ENCODE assay signal across 25 cellular contexts in the genomic region with DNA sequence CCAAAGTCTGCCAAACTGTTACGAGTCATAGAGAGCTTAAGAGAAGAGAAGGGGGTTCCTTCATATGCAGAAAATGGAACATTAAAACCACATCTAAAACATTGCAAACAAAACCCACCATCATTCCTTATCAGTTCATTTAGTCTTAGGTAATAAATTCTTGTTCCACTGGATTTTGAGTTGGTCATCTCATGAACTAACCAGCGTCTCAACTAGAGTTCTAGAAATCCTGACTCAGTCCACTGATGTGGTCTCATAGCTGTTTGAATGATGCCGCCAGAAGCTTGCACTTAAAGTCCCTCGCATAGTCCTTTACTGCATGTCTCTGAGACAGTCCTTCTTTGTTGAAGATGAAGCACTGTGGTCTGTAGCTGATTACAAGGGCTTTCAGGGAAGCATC. TPM values are rescaled to one million over a fixed set of nuclear protein-coding genes. Genes with fewer than 3 reads are reported as not detected.
DNase-seq lines count a peak whose midpoint lies in the region; ATAC-seq, FAIRE-seq and TF ChIP-seq lines count a peak whose summit lies in the region.
"Had no signal": no experiment of that assay in that cellular context is flagged by ENCODE, and none has a peak within 500 bp of the region (broad histone marks: within the 10 kb centered on the region; RNA-seq: fewer than 3 reads in every experiment).

No MANE protein-coding gene starts in this region.

- 59% methylated on average over 4 of the region's 4 CpGs for WGBS in K562 (ENCODE audit: insufficient coverage, low coverage, missing lambda C conversion rate)

- no peak overlapping the region for H3K4me2 ChIP-seq in K562 (ENCODE audit: insufficient read depth, low read length)
- H3K4me2 ChIP-seq: KMS-11 had no signal

- H3K4me1 ChIP-seq in CD8-positive, alpha-beta T cell (ENCODE audit: insufficient read depth, low read length): peaks cover 9% of the 10 kb centered on the region
- no peaks in the 10 kb centered on the region; a peak in 2 of 5 replicates for H3K4me1 ChIP-seq in K562 (replicated peaks in 1 of 2; ENCODE audit: control insufficient read depth in 2 of 2, insufficient read depth in 2 of 2, low read length in 2 of 2)
- H3K4me1 ChIP-seq in SJCRH30: no peaks in the 10 kb centered on the region

- POLR2A ChIA-PET in CD8-positive, alpha-beta T cell (lab: Charles Lee): no interaction called here
- POLR2A ChIA-PET in K562 (lab: Yijun Ruan, JAX): interaction anchor here (1.2 kb wide), 1 partner anchor 38 kb away, joined by 4 read pairs; no protein-coding TSS in a partner anchor

- H3K36me3 ChIP-seq in CD8-positive, alpha-beta T cell (ENCODE audit: insufficient read depth, low read length): no peaks in the 10 kb centered on the region
- H3K36me3 ChIP-seq in K562 (ENCODE audit: control insufficient read depth, insufficient read depth, low read length) (no peaks in the 10 kb centered on the region), SJCRH30 (no peaks in the 10 kb centered on the region)
- H3K36me3 ChIP-seq: BLaER1 treated with 17β-estradiol and CSF1 and Interleukin-3, amounts not matched to agents 10 nM and 100 nM had no signal

- H3K4me1 Mint-ChIP-seq in CD8-positive, alpha-beta T cell (ENCODE audit: low read depth): peaks cover 28% of the 10 kb centered on the region

- no peak overlapping the region for H3K27ac ChIP-seq in CD8-positive, alpha-beta T cell (ENCODE audit: low read depth, low read length)
- no peak overlapping the region for H3K27ac ChIP-seq in K562 (ENCODE audit: extremely low read depth, low read depth, low read length)
- no peak overlapping the region for H3K27ac ChIP-seq in SJCRH30
- H3K27ac ChIP-seq: BLaER1 treated with 17β-estradiol and CSF1 and Interleukin-3, amounts not matched to agents 10 nM and 100 nM; HL-60; KMS-11 had no signal

- H3K4me3 ChIP-seq in CD8-positive, alpha-beta T cell (ENCODE audit: low read depth, low read length): no peak overlapping the region
- H3K4me3 ChIP-seq in K562 (no peak overlapping the region), SJCRH30 (no peak overlapping the region)
- H3K4me3 ChIP-seq: BLaER1 treated with 17β-estradiol and CSF1 and Interleukin-3, amounts not matched to agents 10 nM and 100 nM had no signal

- intact Hi-C loops in CD8-positive, alpha-beta T cell (cut with DNase I, micrococcal nuclease): no loop called here
- intact Hi-C loops in K562 (cut with micrococcal nuclease): no loop called here

- no peak for TF ChIP-seq CTCF in CD8-positive, alpha-beta T cell (IDR thresholded peaks at IDR 0.05)
- TF ChIP-seq CTCF in K562 (IDR thresholded peaks at IDR 0.05 in 2 of 3, conservative IDR thresholded peaks at IDR 0.05 in 1 of 3; ENCODE audit: insufficient read depth in 2 of 3, low read depth in 1 of 3, low read length in 3 of 3): no peak

- no TSS peak for BruUV-seq in K562 (replicated peaks; lab: Mats Ljungman, UMichigan)

- TF ChIP-seq POLR2A in K562 (conservative IDR thresholded peaks at IDR 0.05): no peak

- no peaks in the 10 kb centered on the region for H3K27me3 Mint-ChIP-seq in CD8-positive, alpha-beta T cell (ENCODE audit: low read depth)
- H3K27me3 Mint-ChIP-seq: CD4-positive, alpha-beta memory T cell had no signal

- no peak for TF ChIP-seq EP300 in K562 (IDR thresholded peaks at IDR 0.05; ENCODE audit: low read length)

- in situ Hi-C loops in K562 (cut with MboI): no loop called here

- DNase-seq in activated CD8-positive, alpha-beta memory T cell treated with anti-CD3 and anti-CD28 coated beads, Interleukin-2, amount 50 U/mL, for 48 hours: peak; percentile 33
- DNase-seq in activated CD8-positive, alpha-beta memory T cell treated with anti-CD3 and anti-CD28 coated beads for 24 hours: no peak
- no peak for DNase-seq in CD8-positive, alpha-beta T cell
- DNase-seq in RPMI7951 (ENCODE audit: low read depth) (peak; percentile 75), K562 (ENCODE audit: extremely low read depth in 1 of 4, low spot score in 3 of 4) (no peak), COR-L47 (lab: John Stamatoyannopoulos, UW) (no peak), HTR-8/SVneo (ENCODE audit: insufficient read length, low spot score) (no peak), SJCRH30 (no peak)
- DNase-seq: 8988T; Calu3; CD4-positive, alpha-beta memory T cell; DMS153; H7; NCI-H1694 treated with DMSO at 0.1 percent for 48 hours; NCI-H2081 treated with DMSO at 0.1 percent for 48 hours; NCI-H2171 treated with DMSO at 0.1 percent for 48 hours; NCI-H446; NCI-H526; OCI-M1; Right ventricle myocardium superior had no signal

- no peak overlapping the region for H3K4me3 Mint-ChIP-seq in CD8-positive, alpha-beta T cell
- H3K4me3 Mint-ChIP-seq: CD4-positive, alpha-beta memory T cell had no signal

- H3K27me3 ChIP-seq in CD8-positive, alpha-beta T cell (ENCODE audit: insufficient read depth, low read length): no peaks in the 10 kb centered on the region
- no peaks in the 10 kb centered on the region for H3K27me3 ChIP-seq in K562 (ENCODE audit: control insufficient read depth in 2 of 2, insufficient read depth in 2 of 2, low read length in 2 of 2)
- no peaks in the 10 kb centered on the region for H3K27me3 ChIP-seq in SJCRH30
- H3K27me3 ChIP-seq: BLaER1 treated with 17β-estradiol and CSF1 and Interleukin-3, amounts not matched to agents 10 nM and 100 nM had no signal

- peaks cover 7% of the 10 kb centered on the region for H3K9me3 Mint-ChIP-seq in CD8-positive, alpha-beta T cell

- CTCF ChIA-PET in CD8-positive, alpha-beta T cell (lab: Charles Lee): interaction anchor here (1.1 kb wide), 1 partner anchor 17 kb away, joined by 3 read pairs; no protein-coding TSS in a partner anchor
- CTCF ChIA-PET in K562 (lab: Yijun Ruan, JAX; ENCODE audit: low intra/inter-chr PET ratio): no interaction called here

- no peaks in the 10 kb centered on the region for H4K20me1 ChIP-seq in K562 (replicated peaks; ENCODE audit: control insufficient read depth, insufficient read depth, low read length)
- H4K20me1 ChIP-seq: BLaER1 treated with 17β-estradiol and CSF1 and Interleukin-3, amounts not matched to agents 10 nM and 100 nM had no signal

- H3K9me3 ChIP-seq in CD8-positive, alpha-beta T cell (ENCODE audit: low read length): no peaks in the 10 kb centered on the region
- no peaks in the 10 kb centered on the region; the same call in 1 of the 2 replicates for H3K9me3 ChIP-seq in K562 (replicated peaks; ENCODE audit: control insufficient read depth, insufficient read depth, low read depth, low read length)
- no peaks in the 10 kb centered on the region for H3K9me3 ChIP-seq in SJCRH30 (replicated peaks)

- no peak overlapping the region for H3K9ac ChIP-seq in K562 (ENCODE audit: insufficient read depth in 1 of 2, low read depth in 2 of 2, low read length in 2 of 2)
- H3K9ac ChIP-seq: BLaER1 treated with 17β-estradiol and CSF1 and Interleukin-3, amounts not matched to agents 10 nM and 100 nM; KMS-11 had no signal

- H3K9me1 ChIP-seq in K562 (ENCODE audit: control insufficient read depth, insufficient read depth, low read length): no peaks in the 10 kb centered on the region

- peaks cover 7% of the 10 kb centered on the region for H3K36me3 Mint-ChIP-seq in CD8-positive, alpha-beta T cell

- no peak for TF ChIP-seq RAD21 in K562 (CRISPR knock-in tag; conservative IDR thresholded peaks at IDR 0.05 in 1 of 2, IDR thresholded peaks at IDR 0.05 in 1 of 2)

- H2AFZ ChIP-seq in K562 (ENCODE audit: low read depth, low read length): no peak overlapping the region

- no peak for ATAC-seq in CD8-positive, alpha-beta T cell
- ATAC-seq in K562: no peak

- no peaks in the 10 kb centered on the region for H3K79me2 ChIP-seq in K562 (ENCODE audit: control insufficient read depth, insufficient read depth, low read length)

- peak overlapping the region; percentile 32 for H3K27ac Mint-ChIP-seq in CD8-positive, alpha-beta T cell
- H3K27ac Mint-ChIP-seq: CD4-positive, alpha-beta memory T cell had no signal

- no peak for FAIRE-seq in K562 (lab: Jason Lieb, UNC)
- FAIRE-seq in HTR-8/SVneo (lab: Jason Lieb, UNC): no peak
- FAIRE-seq: GM12892, RCC 7860 had no signal

TF ChIP-seq in K562, 482 proteins besides CTCF, POLR2A, EP300 and RAD21:
- TF ChIP-seq PHF20 (IDR thresholded peaks at IDR 0.05; ENCODE audit: partially characterized antibody) (no peak), KLF10 (CRISPR knock-in tag; IDR thresholded peaks at IDR 0.05) (no peak), RHOXF2B (CRISPR knock-in tag; conservative IDR thresholded peaks at IDR 0.05) (no peak), ZNF165 (CRISPR knock-in tag; IDR thresholded peaks at IDR 0.05; ENCODE audit: borderline replicate concordance) (no peak), HMBOX1 (IDR thresholded peaks at IDR 0.05) (0 out of 2 replicates have a peak, but pooled peaks have one; percentile 28)

RNA-seq across cellular contexts. Expression of gene CAB39, which starts 15.0 kb away (rescaled TPM):
- 10 to 100 TPM; 36.4 to 42.6 TPM for total RNA-seq in CD8-positive, alpha-beta T cell
- total RNA-seq in RPMI7951 (2014; rRNA removed; shearing (Covaris generic)): 87.8 and 101 TPM in 2 replicates
- 40.4 and 84.2 TPM in 2 replicates for total RNA-seq in K562 (2011; cell fraction: chromatin; rRNA removed; ENCODE audit: low replicate concordance)
- 26.8 and 29.9 TPM in 2 replicates for total RNA-seq in K562 (2011; cell fraction: nucleolus; rRNA removed)
- total RNA-seq in K562 (2011; cell fraction: nucleoplasm; rRNA removed): 50.8 and 86.8 TPM in 2 replicates
- total RNA-seq in K562 (2014; rRNA removed) (48.3 and 52.6 TPM in 2 replicates), K562 (2014; rRNA removed; fragmentation: Illumina TruSeq; extraction: Trizol) (70.6 and 78.4 TPM in 2 replicates), K562 (2015; rRNA removed; fragmentation: Illumina TruSeq; extraction: Trizol) (91.8 and 94.4 TPM in 2 replicates), K562 (2021) (70.4 and 74.7 TPM in 2 replicates)
- polyA plus RNA-seq in K562 (2011; rRNA removed) (62.8 and 85.9 TPM in 2 replicates), K562 (2014; fragmentation: Illumina TruSeq; extraction: Trizol) (66.0 and 70.1 TPM in 2 replicates), K562 (2014; fragmentation: Nextera tagmentation; extraction: Ambion mirVana) (10 to 100 TPM; 27.2 to 37.4 TPM), K562 (2014; rRNA removed) (51.8 and 52.8 TPM in 2 replicates)
- polyA plus RNA-seq in K562 (2011; cell fraction: cytosol; rRNA removed): 21.4 and 31.9 TPM in 2 replicates
- 30.5 and 39.5 TPM in 2 replicates for polyA plus RNA-seq in K562 (2011; cell fraction: nucleus; rRNA removed)
- 51.1 and 51.6 TPM in 2 replicates for polyA plus RNA-seq in K562 (2012)
- 113 and 122 TPM in 2 replicates for polyA minus RNA-seq in K562 (2011; rRNA and poly(A)+ RNA removed)
- polyA minus RNA-seq in K562 (2011; cell fraction: cytosol; rRNA and poly(A)+ RNA removed): 46.9 and 70.5 TPM in 2 replicates
- polyA minus RNA-seq in K562 (2011; cell fraction: nucleus; rRNA and poly(A)+ RNA removed): 28.0 and 46.1 TPM in 2 replicates
- total RNA-seq in SJCRH30 (2014; rRNA removed; shearing (Covaris generic)): 51.4 and 53.5 TPM in 2 replicates

Comparison
In these comparisons a context has a peak if more than half of its experiments do, and no peak if none do; other contexts are left out.
1. DNase-seq: peak in activated CD8-positive, alpha-beta memory T cell treated with anti-CD3 and anti-CD28 coated beads, Interleukin-2, amount 50 U/mL, for 48 hours (single experiment) and RPMI7951 (single experiment); none in activated CD8-positive, alpha-beta memory T cell treated with anti-CD3 and anti-CD28 coated beads for 24 hours (single experiment), CD8-positive, alpha-beta T cell (0 of 7), K562 (0 of 4), COR-L47 (single experiment), HTR-8/SVneo (single experiment) and SJCRH30 (0 of 2).